9 cellular contexts compared by ENCODE assay signal in the genomic region with DNA sequence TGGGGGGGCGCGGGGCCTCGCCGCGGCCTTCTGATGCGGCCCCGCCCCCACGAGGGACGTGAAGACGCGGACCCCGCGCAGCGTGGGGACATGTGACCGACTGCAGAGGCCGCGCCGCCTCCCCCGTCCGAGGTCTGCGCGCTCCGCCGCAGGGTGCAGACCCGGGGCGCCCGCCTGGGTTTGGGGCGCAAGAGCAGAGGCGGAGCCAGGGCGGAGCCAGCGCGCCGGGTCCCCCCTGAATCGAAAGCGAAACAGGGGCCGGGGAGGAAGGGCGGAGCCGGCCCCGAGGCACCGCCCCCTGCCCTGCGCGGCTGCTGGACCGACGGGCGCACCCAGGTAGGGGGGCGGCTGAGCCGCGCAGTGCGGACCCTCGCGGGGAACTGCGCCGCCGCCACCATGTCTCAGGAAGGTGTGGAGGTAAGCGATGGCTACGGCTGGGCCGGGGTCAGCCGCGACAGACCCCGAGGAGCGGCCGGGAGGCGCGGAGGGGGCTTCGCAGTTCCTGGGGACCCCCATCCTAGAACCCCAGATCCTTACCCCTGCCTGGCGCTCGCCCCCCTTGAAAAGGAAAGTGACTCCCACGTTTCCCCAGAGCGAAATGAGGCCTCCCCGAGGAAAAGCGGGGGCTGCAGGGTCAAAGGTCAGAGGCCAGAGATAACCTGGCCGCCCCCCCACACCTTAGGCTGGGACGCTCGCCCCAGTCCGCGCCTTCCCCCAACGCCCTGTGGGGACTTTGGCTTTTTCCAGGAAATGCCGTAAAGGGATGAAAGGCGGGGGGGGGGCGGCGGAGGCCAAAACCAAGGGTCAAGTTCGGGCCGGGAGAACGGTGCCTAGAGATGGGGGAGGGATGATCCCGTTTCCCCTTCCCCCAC. TPM values are rescaled to one million over a fixed set of nuclear protein-coding genes. Genes with fewer than 3 reads are reported as not detected.
DNase-seq lines count a peak whose midpoint lies in the region; ATAC-seq and TF ChIP-seq lines count a peak whose summit lies in the region.
"Had no signal": no experiment of that assay in that cellular context is flagged by ENCODE, and none has a peak within 500 bp of the region (broad histone marks: within the 10 kb centered on the region; RNA-seq: fewer than 3 reads in every experiment).

Gene SHFL (plus strand): TSS at position 286 of the 872 bp plus-strand sequence. CDS start 111 bp downstream, at position 397.

- H3K36me3 Mint-ChIP-seq in activated T-cell treated with anti-CD3 and anti-CD28 coated beads, Interleukin-2, amount 50 U/mL, for 4 hours (ENCODE audit: insufficient read depth), result peaks cover 3% of the 10 kb centered on the region

- H3K36me3 ChIP-seq in NT2/D1 (ENCODE audit: insufficient read depth, insufficient read length, low read length) (no peaks in the 10 kb centered on the region), esophagus muscularis mucosa (peaks cover 6 to 24% (median 19%) of the 10 kb centered on the region in 4 donors), muscle layer of duodenum (ENCODE audit: control insufficient read depth in 1 of 2, insufficient read depth in 2 of 2, low read length in 2 of 2) (peaks cover 4 to 24% of the 10 kb centered on the region in 2 donors)

- no peak for TF ChIP-seq CTCF in esophagus muscularis mucosa (IDR thresholded peaks at IDR 0.05)

- no peaks in the 10 kb centered on the region for H3K9me3 Mint-ChIP-seq in activated T-cell treated with anti-CD3 and anti-CD28 coated beads, Interleukin-2, amount 50 U/mL, for 4 hours

- ATAC-seq in HG02885 (IDR thresholded peaks at IDR 0.05; ENCODE audit: poor library complexity, unreplicated experiment), result peak; percentile 87
- peak; percentile 92 to 97 for ATAC-seq in activated T-cell treated with anti-CD3 and anti-CD28 coated beads, Interleukin-2, amount 50 U/mL, for 4 hours

- peaks cover 10% of the 10 kb centered on the region for H3K4me1 Mint-ChIP-seq in activated T-cell treated with anti-CD3 and anti-CD28 coated beads, Interleukin-2, amount 50 U/mL, for 4 hours (ENCODE audit: low read depth)

- H3K9ac ChIP-seq in NT2/D1 (ENCODE audit: insufficient read length, low read depth), result peak within 1 kb of the TSS; percentile 81

- no peaks in the 10 kb centered on the region for H3K9me3 ChIP-seq in NT2/D1 (ENCODE audit: insufficient read depth, low read length)
- H3K9me3 ChIP-seq in esophagus muscularis mucosa, result no peaks in the 10 kb centered on the region
- no peaks in the 10 kb centered on the region for H3K9me3 ChIP-seq in muscle layer of duodenum (ENCODE audit: control insufficient read depth in 1 of 2, low read length in 2 of 2)

- 1% methylated on average over 24 of the region's 85 CpGs for WGBS in esophagus muscularis mucosa

- intact Hi-C loops in esophagus muscularis mucosa (cut with DNase I), result no loop called here

- peak within 1 kb of the TSS; percentile 87 to 90 (median 90) for H3K27ac ChIP-seq in esophagus muscularis mucosa (replicated peaks in 1 of 4)
- H3K27ac ChIP-seq in muscle layer of duodenum (ENCODE audit: low read length), result peak within 1 kb of the TSS; percentile 60
- H3K27ac ChIP-seq: 22Rv1 had no signal

- peak within 1 kb of the TSS; percentile 84 for H3K4me3 Mint-ChIP-seq in activated T-cell treated with anti-CD3 and anti-CD28 coated beads, Interleukin-2, amount 50 U/mL, for 4 hours

- DNase-seq in DMS 273 (lab: John Stamatoyannopoulos, UW; ENCODE audit: unreplicated experiment) (peak; percentile 61), DMS 273 treated with DMSO at 0.1 percent for 48 hours (lab: John Stamatoyannopoulos, UW) (no peak), NT2/D1 (ENCODE audit: low read depth, low spot score) (no peak), esophagus muscularis mucosa (ENCODE audit: extremely low spot score) (no peak)
- DNase-seq in activated T-cell treated with anti-CD3 and anti-CD28 coated beads, Interleukin-2, amount 50 U/mL, for 4 hours, result peak; percentile 82
- DNase-seq in stimulated activated CD8-positive, alpha-beta memory T cell treated with anti-CD3 and anti-CD28 coated beads, Interleukin-7, amount 100 ng/mL, for 1 hour (ENCODE audit: low read depth in 2 of 2), result peak; percentile 65 to 75

- peaks cover 2% of the 10 kb centered on the region for H3K4me1 ChIP-seq in NT2/D1 (ENCODE audit: insufficient read depth, insufficient read length)
- peaks cover 0 to 18% (median 15%) of the 10 kb centered on the region in 4 donors for H3K4me1 ChIP-seq in esophagus muscularis mucosa
- no peaks in the 10 kb centered on the region for H3K4me1 ChIP-seq in muscle layer of duodenum (ENCODE audit: control insufficient read depth in 1 of 2, insufficient read depth in 2 of 2, low read length in 2 of 2)

- H3K4me3 ChIP-seq in NT2/D1 (ENCODE audit: insufficient read length, low read depth), result peak within 1 kb of the TSS; percentile 83
- peak within 1 kb of the TSS; percentile 86 to 97 (median 92) for H3K4me3 ChIP-seq in esophagus muscularis mucosa
- peak within 1 kb of the TSS; percentile 72 to 95 for H3K4me3 ChIP-seq in muscle layer of duodenum (ENCODE audit: low read depth in 1 of 2, low read length in 2 of 2)

- TF ChIP-seq POLR2A in esophagus muscularis mucosa (IDR thresholded peaks at IDR 0.05; ENCODE audit: low read depth), result no peak

- no peaks in the 10 kb centered on the region for H3K27me3 Mint-ChIP-seq in activated T-cell treated with anti-CD3 and anti-CD28 coated beads, Interleukin-2, amount 50 U/mL, for 4 hours (ENCODE audit: low read depth)

- H3K27me3 ChIP-seq in NT2/D1 (ENCODE audit: insufficient read depth, insufficient read length) (peaks cover 11% of the 10 kb centered on the region), esophagus muscularis mucosa (no peaks in the 10 kb centered on the region), muscle layer of duodenum (ENCODE audit: low read depth, low read length) (no peaks in the 10 kb centered on the region)

- no peak for TF ChIP-seq EP300 in esophagus muscularis mucosa (IDR thresholded peaks at IDR 0.05)

RNA-seq across cellular contexts. Expression of gene SHFL, which starts in this region (rescaled TPM):
- 10 to 100 TPM; 20.1 to 26.8 (median 26.2) TPM for total RNA-seq in activated T-cell treated with anti-CD3 and anti-CD28 coated beads, Interleukin-2, amount 50 U/mL, for 4 hours
- total RNA-seq in esophagus muscularis mucosa, result 10 to 100 TPM; 17.4 to 34.9 (median 26.1) TPM

Comparison
In these comparisons a context has a peak if more than half of its experiments do, and no peak if none do; other contexts are left out.
1. DNase-seq: peak in DMS 273 (single experiment), activated T-cell treated with anti-CD3 and anti-CD28 coated beads, Interleukin-2, amount 50 U/mL, for 4 hours (single experiment) and stimulated activated CD8-positive, alpha-beta memory T cell treated with anti-CD3 and anti-CD28 coated beads, Interleukin-7, amount 100 ng/mL, for 1 hour (2 of 2); none in DMS 273 treated with DMSO at 0.1 percent for 48 hours (single experiment), NT2/D1 (single experiment) and esophagus muscularis mucosa (single experiment).
2. Peak in every context shown above with its lines, with median percentiles within 50 percentile points of each other: H3K4me3 ChIP-seq.